Comparison of ENCODE assay signal across 19 cellular contexts in the genomic region with DNA sequence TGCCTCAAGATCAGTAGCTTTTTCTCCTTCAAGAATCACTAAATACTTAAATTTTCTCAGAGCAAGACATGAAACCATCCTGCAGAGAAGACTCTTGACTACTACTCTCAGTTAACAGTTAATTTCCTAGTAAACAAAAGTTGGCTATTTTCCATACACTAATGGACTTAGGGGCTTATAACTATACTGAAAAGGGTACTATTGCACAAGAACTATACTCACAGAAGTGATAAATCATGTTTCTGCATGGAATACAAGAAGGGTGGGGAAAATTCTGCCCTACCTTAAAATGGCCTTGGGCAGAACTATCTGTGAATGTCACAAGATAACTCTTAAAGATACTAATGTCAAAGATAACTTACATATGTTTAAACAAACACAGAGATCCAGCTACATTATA.
"Had no signal": no experiment of that assay in that cellular context is flagged by ENCODE, and none has a peak within 500 bp of the region (broad histone marks: within the 10 kb centered on the region; RNA-seq: fewer than 3 reads in every experiment).

No MANE protein-coding gene starts in this region.

- H3K4me3 Mint-ChIP-seq: activated naive CD4-positive, alpha-beta T cell treated with anti-CD3 and anti-CD28 coated beads for 36 hours; activated naive CD8-positive, alpha-beta T cell treated with anti-CD3 and anti-CD28 coated beads, Interleukin-2, amount 50 U/mL, for 24 hours; activated T-cell treated with anti-CD3 and anti-CD28 coated beads, Interleukin-2, amount 50 U/mL, for 72 hours; naive B cell; stimulated activated memory B cell treated with anti-CD40 and anti-IgM and Interleukin-4, amounts not matched to agents 10 μg/mL and 1 μg/mL and 100 μg/mL, for 72 hours had no signal

- H3K36me3 Mint-ChIP-seq: naive B cell had no signal

- H3K9me3 ChIP-seq: heart right ventricle, sigmoid colon, stomach, suprapubic skin, tibial nerve had no signal

- ATAC-seq: activated naive CD8-positive, alpha-beta T cell treated with anti-CD3 and anti-CD28 coated beads, Interleukin-2, amount 50 U/mL, for 24 hours; activated T-cell treated with anti-CD3 and anti-CD28 coated beads, Interleukin-2, amount 50 U/mL, for 72 hours; heart right ventricle; left colon; stimulated activated memory B cell treated with anti-CD40 and anti-IgM and Interleukin-4, amounts not matched to agents 10 μg/mL and 1 μg/mL and 100 μg/mL, for 72 hours had no signal

- H3K27ac Mint-ChIP-seq: activated naive CD4-positive, alpha-beta T cell treated with anti-CD3 and anti-CD28 coated beads for 36 hours; activated naive CD8-positive, alpha-beta T cell treated with anti-CD3 and anti-CD28 coated beads, Interleukin-2, amount 50 U/mL, for 24 hours; activated T-cell treated with anti-CD3 and anti-CD28 coated beads, Interleukin-2, amount 50 U/mL, for 72 hours; stimulated activated memory B cell treated with anti-CD40 and anti-IgM and Interleukin-4, amounts not matched to agents 10 μg/mL and 1 μg/mL and 100 μg/mL, for 72 hours had no signal

- DNase-seq: activated CD4-positive, alpha-beta T cell treated with anti-CD3 and anti-CD28 coated beads for 4 hours; activated CD4-positive, alpha-beta T cell treated with anti-CD3 and anti-CD28 coated beads, Interleukin-2, amount 50 U/mL, for 48 hours; activated CD4-positive, CD25-positive, alpha-beta regulatory T cell; activated effector memory CD4-positive, alpha-beta T cell treated with Interleukin-2 at 50 U/mL for 16 hours; activated naive CD4-positive, alpha-beta T cell treated with anti-CD3 and anti-CD28 coated beads for 36 hours; activated naive CD8-positive, alpha-beta T cell treated with anti-CD3 and anti-CD28 coated beads, Interleukin-2, amount 50 U/mL, for 24 hours; activated T-cell treated with anti-CD3 and anti-CD28 coated beads, Interleukin-2, amount 50 U/mL, for 72 hours; heart right ventricle; left colon; mesendoderm; naive B cell; sigmoid colon; stimulated activated CD4-positive, alpha-beta T cell treated with anti-CD3 and anti-CD28 coated beads, Interleukin-15, amount 100 ng/mL, for 24 hours; stomach had no signal

- H3K4me3 ChIP-seq: cardiac muscle cell, heart right ventricle, sigmoid colon, smooth muscle cell, stomach, suprapubic skin, tibial nerve had no signal

- H3K27me3 Mint-ChIP-seq: activated naive CD8-positive, alpha-beta T cell treated with anti-CD3 and anti-CD28 coated beads, Interleukin-2, amount 50 U/mL, for 24 hours; naive B cell; stimulated activated memory B cell treated with anti-CD40 and anti-IgM and Interleukin-4, amounts not matched to agents 10 μg/mL and 1 μg/mL and 100 μg/mL, for 72 hours had no signal

- H3K27me3 ChIP-seq: cardiac muscle cell, heart right ventricle, sigmoid colon, stomach, suprapubic skin, tibial nerve had no signal

- H3K9me3 Mint-ChIP-seq: activated naive CD4-positive, alpha-beta T cell treated with anti-CD3 and anti-CD28 coated beads for 36 hours; activated naive CD8-positive, alpha-beta T cell treated with anti-CD3 and anti-CD28 coated beads, Interleukin-2, amount 50 U/mL, for 24 hours; activated T-cell treated with anti-CD3 and anti-CD28 coated beads, Interleukin-2, amount 50 U/mL, for 72 hours; naive B cell; stimulated activated memory B cell treated with anti-CD40 and anti-IgM and Interleukin-4, amounts not matched to agents 10 μg/mL and 1 μg/mL and 100 μg/mL, for 72 hours had no signal

- H3K36me3 ChIP-seq: stomach, suprapubic skin, tibial nerve had no signal

- H3K27ac ChIP-seq: cardiac muscle cell, heart right ventricle, sigmoid colon, stomach, suprapubic skin, tibial nerve had no signal
